ENCODE assay signal across 29 cellular contexts in the genomic region with DNA sequence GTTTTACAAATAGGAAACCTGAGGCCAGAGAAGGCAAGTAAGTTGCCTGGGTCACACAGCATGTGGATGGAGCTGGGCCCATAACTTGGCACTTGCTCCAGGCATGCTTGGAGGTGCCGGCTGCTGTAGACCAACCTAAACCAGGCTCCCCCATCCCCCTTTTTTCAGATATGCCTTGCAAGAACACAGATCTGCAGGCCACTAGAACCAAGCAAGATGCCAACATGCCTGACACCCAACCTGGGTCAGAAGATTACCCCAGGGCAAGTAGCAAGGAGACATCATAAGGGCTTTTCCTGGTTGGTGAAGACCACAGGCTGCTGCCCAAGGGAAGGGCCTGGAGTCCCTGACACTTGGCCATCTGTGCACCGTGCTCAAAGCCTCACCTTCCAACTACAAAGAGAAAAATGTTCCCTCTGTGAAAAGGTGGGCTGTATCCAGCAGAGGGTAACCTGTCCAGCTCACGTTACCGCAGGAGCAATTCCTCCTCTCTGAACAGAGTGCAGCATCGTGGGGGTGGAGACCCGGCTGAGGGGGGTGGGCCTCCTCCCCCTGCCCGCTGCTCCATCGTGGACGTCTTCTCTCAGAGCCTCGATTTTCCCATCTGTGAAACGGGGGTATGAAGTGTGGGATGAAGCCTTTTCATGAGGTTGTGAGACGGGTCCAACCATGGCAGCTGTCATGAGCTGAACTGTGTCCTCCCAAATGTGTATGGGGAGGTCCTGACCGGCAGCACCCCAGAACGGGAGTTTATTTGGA. TPM values are rescaled to one million over a fixed set of nuclear protein-coding genes. Genes with fewer than 3 reads are reported as not detected.
DNase-seq lines count a peak whose midpoint lies in the region; ATAC-seq and TF ChIP-seq lines count a peak whose summit lies in the region.
"Had no signal": no experiment of that assay in that cellular context is flagged by ENCODE, and none has a peak within 500 bp of the region (broad histone marks: within the 10 kb centered on the region; RNA-seq: fewer than 3 reads in every experiment).

No MANE protein-coding gene starts in this region.

- no peak overlapping the region for H3K23ac ChIP-seq in neuronal stem cell (ENCODE audit: low read depth, low read length, poor library complexity)

- H3K36me3 ChIP-seq in neuronal stem cell (replicated peaks in 1 of 2; ENCODE audit: control insufficient read depth in 2 of 2, insufficient read depth in 2 of 2, low read length in 2 of 2) (no peaks in the 10 kb centered on the region), esophagus squamous epithelium (no peaks in the 10 kb centered on the region)
- H3K36me3 ChIP-seq in effector memory CD4-positive, alpha-beta T cell (ENCODE audit: control insufficient read depth, insufficient read depth, low read length) = no peaks in the 10 kb centered on the region
- H3K36me3 ChIP-seq: HAP-1, vagina had no signal

- H3K4ac ChIP-seq in neuronal stem cell (ENCODE audit: low read length) = no peak overlapping the region

- H3K4me2 ChIP-seq in neuronal stem cell (ENCODE audit: insufficient read depth, low read length, poor library complexity, severe bottlenecking) = no peak overlapping the region
- H3K4me2 ChIP-seq: PC-9 had no signal

- 62% methylated on average over 14 of the region's 14 CpGs for WGBS in right cardiac atrium
- no CpG with 5 or more reads among the region's 14 CpGs for WGBS in neuronal stem cell (ENCODE audit: extremely low coverage in 2 of 2, insufficient read length in 2 of 2, insufficient replicate concordance in 1 of 2), 2 donors
- WGBS in esophagus squamous epithelium, 2 donors = 45 to 56% methylated on average over 9 of the region's 14 CpGs

- no peak overlapping the region for H4K91ac ChIP-seq in neuronal stem cell (ENCODE audit: low read depth, low read length, poor library complexity)

- DNase-seq in Right ventricle myocardium superior (peak; percentile 11), right cardiac atrium (no peak), ecto neural progenitor cell (ENCODE audit: low spot score) (peak; percentile 25), neuronal stem cell (ENCODE audit: low spot score) (no peak), esophagus squamous epithelium (lab: John Stamatoyannopoulos, UW) (no peak)
- DNase-seq in effector memory CD4-positive, alpha-beta T cell = no peak
- DNase-seq: activated CD4-positive, alpha-beta T cell treated with anti-CD3 and anti-CD28 coated beads for 4 hours; activated CD8-positive, alpha-beta T cell treated with anti-CD3 and anti-CD28 coated beads, Interleukin-2, amount 10 ng/mL, durations not matched to agents 7 days and 5 days; caudate nucleus; cortex of kidney; Karpas-422; NCI-H1417 treated with DMSO at 0.1 percent for 48 hours; NCI-H2081 treated with DMSO at 0.1 percent for 48 hours; NCI-H226; occipital lobe; PC-9; SHP77; stimulated activated naive CD4-positive, alpha-beta T cell treated with Interleukin-2 at 50 U/mL for 16 hours; testis had no signal

- H2BK120ac ChIP-seq in neuronal stem cell (ENCODE audit: low read depth, low read length) = peak overlapping the region; percentile 27

- H3K27me3 ChIP-seq in right cardiac atrium (ENCODE audit: control insufficient read depth, insufficient read depth) (no peaks in the 10 kb centered on the region), neuronal stem cell (ENCODE audit: control insufficient read depth in 3 of 3, insufficient read depth in 3 of 3, low read depth in 1 of 3, low read length in 3 of 3) (peaks cover 0 to 16% (median 0%) of the 10 kb centered on the region in 3 experiments), esophagus squamous epithelium (peaks cover 0 to 100% (median under 1%) of the 10 kb centered on the region in 4 donors)
- peaks cover 4% of the 10 kb centered on the region for H3K27me3 ChIP-seq in effector memory CD4-positive, alpha-beta T cell (replicated peaks; ENCODE audit: control insufficient read depth, insufficient read depth, low read length, poor library complexity, severe bottlenecking)
- H3K27me3 ChIP-seq: testis, vagina had no signal

- H2BK15ac ChIP-seq in neuronal stem cell (ENCODE audit: low read length) = peak overlapping the region; percentile 34

- H3K4me3 ChIP-seq in right cardiac atrium (ENCODE audit: low read length) (no peak overlapping the region), neuronal stem cell (ENCODE audit: low read length in 2 of 2) (no peak overlapping the region), esophagus squamous epithelium (no peak overlapping the region)
- no peak overlapping the region for H3K4me3 ChIP-seq in effector memory CD4-positive, alpha-beta T cell (ENCODE audit: insufficient read depth, low read depth, low read length, poor library complexity, severe bottlenecking)
- H3K4me3 ChIP-seq: HAP-1, PC-9, skin epidermis, testis, vagina had no signal

- H2AFZ ChIP-seq in neuronal stem cell (ENCODE audit: low read length) = no peak overlapping the region
- H2AFZ ChIP-seq: PC-9 had no signal

- TF ChIP-seq CTCF in esophagus squamous epithelium (IDR thresholded peaks at IDR 0.05) = no peak

- intact Hi-C loops in Right ventricle myocardium superior (cut with DNase I) (no loop called here), right cardiac atrium (cut with DNase I) (no loop called here), esophagus squamous epithelium (cut with DNase I) (no loop called here)

- no peak for ATAC-seq in Right ventricle myocardium superior (ENCODE audit: poor library complexity)
- ATAC-seq in right cardiac atrium = no peak
- ATAC-seq in GM21576 (IDR thresholded peaks at IDR 0.05; ENCODE audit: unreplicated experiment) = no peak
- ATAC-seq: activated CD8-positive, alpha-beta T cell treated with anti-CD3 and anti-CD28 coated beads, Interleukin-2, amount 10 ng/mL, durations not matched to agents 7 days and 5 days; naive thymus-derived CD8-positive, alpha-beta T cell had no signal

- H3K18ac ChIP-seq in neuronal stem cell (ENCODE audit: low read length) = peak overlapping the region; percentile 67

- H3K4me1 ChIP-seq in right cardiac atrium (ENCODE audit: control insufficient read depth, insufficient read depth, low read length) (no peaks in the 10 kb centered on the region), neuronal stem cell (ENCODE audit: control insufficient read depth in 2 of 2, insufficient read depth in 1 of 2, low read depth in 1 of 2, low read length in 2 of 2) (peaks cover 0 to 1% of the 10 kb centered on the region in 2 donors), esophagus squamous epithelium (no peaks in the 10 kb centered on the region)
- no peaks in the 10 kb centered on the region for H3K4me1 ChIP-seq in effector memory CD4-positive, alpha-beta T cell (ENCODE audit: control insufficient read depth, insufficient read depth, low read length, poor library complexity, severe bottlenecking)
- H3K4me1 ChIP-seq: HAP-1, testis, vagina had no signal

- no peak for TF ChIP-seq POLR2A in esophagus squamous epithelium (IDR thresholded peaks at IDR 0.05)

- no peak overlapping the region for H2BK5ac ChIP-seq in neuronal stem cell (ENCODE audit: low read length)

- H3K9me3 ChIP-seq in right cardiac atrium (ENCODE audit: control insufficient read depth, low read length) (no peaks in the 10 kb centered on the region), neuronal stem cell (replicated peaks in 1 of 2; ENCODE audit: control insufficient read depth in 2 of 2, insufficient read depth in 1 of 2, low read depth in 1 of 2, low read length in 2 of 2) (no peaks in the 10 kb centered on the region), esophagus squamous epithelium (peaks cover 0 to 10% (median 7%) of the 10 kb centered on the region in 3 donors)
- H3K9me3 ChIP-seq in effector memory CD4-positive, alpha-beta T cell (ENCODE audit: control insufficient read depth, low read length) = no peaks in the 10 kb centered on the region
- H3K9me3 ChIP-seq: HAP-1, testis, vagina had no signal

- no peak overlapping the region for H3K9ac ChIP-seq in neuronal stem cell (ENCODE audit: low read depth, low read length, poor library complexity)

- H3K79me1 ChIP-seq in neuronal stem cell (ENCODE audit: low read depth, low read length) = no peaks in the 10 kb centered on the region

- H2BK12ac ChIP-seq in neuronal stem cell (ENCODE audit: low read length) = no peak overlapping the region

- H3K27ac ChIP-seq in right cardiac atrium (ENCODE audit: low read length) = no peak overlapping the region
- H3K27ac ChIP-seq in neuronal stem cell (replicated peaks; ENCODE audit: low read length) = no peak overlapping the region
- no peak overlapping the region for H3K27ac ChIP-seq in effector memory CD4-positive, alpha-beta T cell (ENCODE audit: insufficient read depth, low read length, poor library complexity, severe bottlenecking)
- H3K27ac ChIP-seq in esophagus squamous epithelium = no peak overlapping the region
- H3K27ac ChIP-seq: PC-9, skin epidermis, testis, vagina had no signal

- H4K8ac ChIP-seq in neuronal stem cell (ENCODE audit: low read depth, low read length) = no peak overlapping the region

- H2AK5ac ChIP-seq in neuronal stem cell (ENCODE audit: low read depth, low read length) = peak overlapping the region; percentile 70

- H3K14ac ChIP-seq in neuronal stem cell (ENCODE audit: low read length) = no peak overlapping the region

RNA-seq across cellular contexts. Expression of a gene that starts 23.0 kb away (rescaled TPM):
- total RNA-seq in Right ventricle myocardium superior (not detected), right cardiac atrium (not detected), esophagus squamous epithelium (under 1 TPM in 1 of 4 donors, not detected in 3; 0.19 TPM)
- not detected for polyA plus RNA-seq in right cardiac atrium
- polyA plus RNA-seq in neuronal stem cell (2013, experiment 1 of 2) = 0.04 TPM
- polyA plus RNA-seq in neuronal stem cell (2013, experiment 2 of 2) = 0.07 TPM
- total RNA-seq: activated CD8-positive, alpha-beta T cell treated with anti-CD3 and anti-CD28 coated beads, Interleukin-2, amount 10 ng/mL, durations not matched to agents 7 days and 5 days; CD8-positive, alpha-beta memory T cell; fibroblast of villous mesenchyme; naive thymus-derived CD8-positive, alpha-beta T cell; PC-9; pulmonary artery endothelial cell; vagina had no signal
- polyA plus RNA-seq: BJ; CD8-positive, alpha-beta memory T cell; esophagus; naive thymus-derived CD8-positive, alpha-beta T cell had no signal

Comparison
In these comparisons a context has a peak if more than half of its experiments do, and no peak if none do; other contexts are left out.
1. DNase-seq: peak in Right ventricle myocardium superior (single experiment) and ecto neural progenitor cell (single experiment); none in right cardiac atrium (0 of 3), neuronal stem cell (single experiment), effector memory CD4-positive, alpha-beta T cell (0 of 3) and esophagus squamous epithelium (single experiment).